Comparison of ENCODE assay signal across 10 cellular contexts in the genomic region with DNA sequence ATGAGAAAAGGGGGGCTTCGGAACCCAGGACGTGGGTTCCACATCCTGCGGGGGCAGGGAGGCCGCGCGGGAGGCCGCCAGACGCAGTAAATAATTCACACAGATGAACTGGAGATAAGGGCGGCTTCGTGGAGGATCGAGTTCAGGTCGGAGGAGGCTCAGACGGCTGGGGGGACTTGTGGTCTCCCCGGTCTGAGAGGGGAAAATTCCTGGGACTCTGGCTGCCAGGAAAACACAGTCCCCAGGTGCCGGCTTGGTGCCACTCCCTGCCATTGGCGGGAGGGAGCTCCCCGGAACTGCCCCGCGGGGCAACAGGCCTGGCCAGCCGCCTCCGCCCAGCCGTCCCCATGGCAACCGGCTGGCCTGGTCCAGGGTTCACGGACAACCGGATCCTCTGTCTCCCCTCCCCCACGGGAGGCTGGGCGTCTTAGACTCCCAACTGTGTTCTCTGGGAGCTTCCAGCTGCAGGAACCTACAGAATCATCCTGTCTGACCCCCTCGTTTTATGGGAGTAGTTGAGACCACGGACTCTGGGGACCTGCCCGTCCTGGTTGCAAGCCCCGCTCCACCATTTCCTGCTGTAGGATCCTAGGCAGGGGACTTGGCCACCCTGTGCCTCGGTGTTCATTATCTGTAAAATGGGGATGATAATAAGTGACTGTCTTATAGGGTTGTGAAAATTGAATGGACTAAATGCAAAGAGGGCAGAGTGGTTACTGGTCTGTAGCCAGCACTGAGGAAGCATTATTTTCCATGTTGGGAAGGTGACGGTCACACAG. TPM values are rescaled to one million over a fixed set of nuclear protein-coding genes. Genes with fewer than 3 reads are reported as not detected.
DNase-seq lines count a peak whose midpoint lies in the region; ATAC-seq, FAIRE-seq and TF ChIP-seq lines count a peak whose summit lies in the region.
"Had no signal": no experiment of that assay in that cellular context is flagged by ENCODE, and none has a peak within 500 bp of the region (broad histone marks: within the 10 kb centered on the region; RNA-seq: fewer than 3 reads in every experiment).

No MANE protein-coding gene starts in this region.

- no peaks in the 10 kb centered on the region for H4K20me1 ChIP-seq in mammary epithelial cell (ENCODE audit: insufficient read depth, low read length)

- BruUV-seq in mammary epithelial cell (replicated peaks; lab: Mats Ljungman, UMichigan) = no TSS peak

- intact Hi-C loops in mammary epithelial cell (cut with micrococcal nuclease) = no loop called here
- intact Hi-C loops in left colon (cut with DNase I, micrococcal nuclease) = no loop called here
- intact Hi-C loops in sciatic nerve (cut with DNase I) = no loop called here

- no peaks in the 10 kb centered on the region for H3K9me3 ChIP-seq in mammary epithelial cell (replicated peaks; ENCODE audit: insufficient read depth, low read length)

- H3K27ac ChIP-seq in mammary epithelial cell (ENCODE audit: insufficient read depth, low read depth, low read length) (no peak overlapping the region), foreskin keratinocyte (no peak overlapping the region)

- TF ChIP-seq CTCF in mammary epithelial cell (conservative IDR thresholded peaks at IDR 0.05 in 1 of 2, IDR thresholded peaks at IDR 0.05 in 1 of 2; ENCODE audit: extremely low read depth in 1 of 2, insufficient read depth in 1 of 2, low read depth in 1 of 2, low read length in 2 of 2) = no peak
- no peak for TF ChIP-seq CTCF in foreskin keratinocyte (conservative IDR thresholded peaks at IDR 0.05)

- dilution Hi-C loops in mammary epithelial cell (cut with HindIII; ENCODE audit: low sequenced_read_pairs) = no loop called here

- H3K27me3 ChIP-seq in mammary epithelial cell (ENCODE audit: insufficient read depth, low read length) (no peaks in the 10 kb centered on the region), foreskin keratinocyte (no peaks in the 10 kb centered on the region)

- peak overlapping the region; percentile 80 for H2AFZ ChIP-seq in mammary epithelial cell (ENCODE audit: low read depth, low read length)

- no peaks in the 10 kb centered on the region for H3K36me3 ChIP-seq in mammary epithelial cell (ENCODE audit: insufficient read depth, low read length)

- in situ Hi-C loops in mammary epithelial cell (cut with MboI; ENCODE audit: low sequenced_read_pairs in 2 of 2) = loop anchor here in 1 of 2 donors (25.0 kb wide), 1 partner anchor 564 kb away; a partner anchor contains a TSS

- no peak overlapping the region for H3K9ac ChIP-seq in mammary epithelial cell (ENCODE audit: insufficient read depth, low read length)

- ATAC-seq in left colon (peak; percentile 77), foreskin keratinocyte (no peak), sciatic nerve (no peak)

- CTCF ChIA-PET in mammary epithelial cell (lab: Charles Lee; ENCODE audit: low non-redundant PET) = no interaction called here

- 14% methylated on average over 22 of the region's 33 CpGs for WGBS in mammary epithelial cell (ENCODE audit: low coverage, missing lambda C conversion rate)

- H3K4me2 ChIP-seq in mammary epithelial cell (ENCODE audit: insufficient read depth, low read depth, low read length) = peak overlapping the region; percentile 70

- peak overlapping the region in 1 of 3 experiments; percentile 17 for H3K4me3 ChIP-seq in mammary epithelial cell (replicated peaks in 1 of 3; ENCODE audit: insufficient read depth in 1 of 3, low read depth in 2 of 3, low read length in 3 of 3)

- H3K4me1 ChIP-seq in mammary epithelial cell (ENCODE audit: insufficient read depth, low read length) = peaks cover 18% of the 10 kb centered on the region
- H3K4me1 ChIP-seq in foreskin keratinocyte = peaks cover 7% of the 10 kb centered on the region

- no peak for FAIRE-seq in urothelium cell line (lab: Jason Lieb, UNC)

- no peaks in the 10 kb centered on the region for H3K79me2 ChIP-seq in mammary epithelial cell (ENCODE audit: insufficient read depth, low read length)

- DNase-seq in SIG-M5 treated with dmso at 0.1 percent for 504 hours (lab: John Stamatoyannopoulos, UW; ENCODE audit: unreplicated experiment) (peak; percentile 24), SIG-M5 (lab: John Stamatoyannopoulos, UW) (no peak), mammary epithelial cell (peak; percentile 42), left colon (peak; percentile 96 to 97), urothelium cell line (ENCODE audit: low spot score) (peak; percentile 64), foreskin keratinocyte (no peak), HPDE6-E6E7 (ENCODE audit: extremely low spot score) (no peak), sciatic nerve (ENCODE audit: low spot score) (no peak)
- DNase-seq: activated naive CD4-positive, alpha-beta T cell; AML-193 had no signal

RNA-seq across cellular contexts. Expression of a gene that starts 9.6 kb away (rescaled TPM):
- total RNA-seq in mammary epithelial cell = 100 to 1,000 TPM in 1 of 2 donors, 10 to 100 TPM in 1; 22.0 to 105 TPM
- 47.0 TPM for polyA plus RNA-seq in mammary epithelial cell
- 48.4 TPM for polyA minus RNA-seq in mammary epithelial cell
- total RNA-seq in left colon = 100 to 1,000 TPM; 194 to 242 TPM
- total RNA-seq in foreskin keratinocyte = 57.3 and 76.4 TPM in 2 replicates
- 94.3 and 108 TPM in 2 replicates for polyA plus RNA-seq in foreskin keratinocyte
- total RNA-seq in sciatic nerve = 8.2 TPM

RNA-seq across cellular contexts. Expression of a gene that starts 31.5 kb away (rescaled TPM):
- total RNA-seq in mammary epithelial cell (10 to 100 TPM; 46.6 to 51.7 TPM), left colon (10 to 100 TPM; 37.9 to 43.3 TPM), foreskin keratinocyte (31.3 and 33.4 TPM in 2 replicates), sciatic nerve (20.6 TPM)
- polyA plus RNA-seq in mammary epithelial cell (41.2 TPM), foreskin keratinocyte (28.8 and 31.3 TPM in 2 replicates)
- 36.5 TPM for polyA minus RNA-seq in mammary epithelial cell

Comparison
In these comparisons a context has a peak if more than half of its experiments do, and no peak if none do; other contexts are left out.
1. DNase-seq: peak in SIG-M5 treated with dmso at 0.1 percent for 504 hours (single experiment), mammary epithelial cell (single experiment), left colon (2 of 2) and urothelium cell line (single experiment); none in SIG-M5 (single experiment), foreskin keratinocyte (0 of 2), HPDE6-E6E7 (single experiment) and sciatic nerve (single experiment).